9 cellular contexts compared by ENCODE assay signal in genomic region chr17:29116652-29117439, GRCh38.
DNase-seq lines count a peak whose midpoint lies in the region; FAIRE-seq and TF ChIP-seq lines count a peak whose summit lies in the region.
"Had no signal": no experiment of that assay in that cellular context is flagged by ENCODE, and none has a peak within 500 bp of the region (broad histone marks: within the 10 kb centered on the region; RNA-seq: fewer than 3 reads in every experiment).

No MANE protein-coding gene starts in this region.

- H3K27me3 Mint-ChIP-seq in activated CD4-positive, alpha-beta memory T cell treated with anti-CD3 and anti-CD28 coated beads, Interleukin-2, amount 10 ng/mL, durations not matched to agents 7 days and 5 days: no peaks in the 10 kb centered on the region
- H3K27me3 Mint-ChIP-seq: stimulated activated naive CD8-positive, alpha-beta T cell treated with anti-CD3 and anti-CD28 coated beads, Interleukin-15, Interleukin-2, amounts not matched to agents 100 ng/mL and 50 ng/mL, for 24 hours had no signal

- no peak overlapping the region for H3K27ac ChIP-seq in AG04450 (ENCODE audit: low read depth, low read length)

- H3K9me3 ChIP-seq in AG04450 (ENCODE audit: control insufficient read depth, insufficient read depth, low read length): no peaks in the 10 kb centered on the region

- peaks cover 31% of the 10 kb centered on the region for H3K36me3 Mint-ChIP-seq in activated CD4-positive, alpha-beta memory T cell treated with anti-CD3 and anti-CD28 coated beads, Interleukin-2, amount 10 ng/mL, durations not matched to agents 7 days and 5 days (ENCODE audit: low read depth)

- peaks cover 4% of the 10 kb centered on the region for H3K4me1 Mint-ChIP-seq in activated CD4-positive, alpha-beta memory T cell treated with anti-CD3 and anti-CD28 coated beads, Interleukin-2, amount 10 ng/mL, durations not matched to agents 7 days and 5 days

- POLR2A ChIA-PET in AG04450 (lab: Yijun Ruan, JAX): interaction anchor here (0.6 to 1.1 kb wide), 6 partner anchors 10 to 290 kb away, joined by 3 to 10 read pairs (median 3); no protein-coding TSS in a partner anchor
- POLR2A ChIA-PET in activated CD4-positive, alpha-beta memory T cell treated with anti-CD3 and anti-CD28 coated beads, Interleukin-2, amount 10 ng/mL, durations not matched to agents 7 days and 5 days (lab: Charles Lee): interaction anchor here (1.2 to 4.6 kb wide), 8 partner anchors 13 to 165 kb away, joined by 3 to 26 read pairs (median 5); partner anchors contain the start of gene PHF12

- no peak overlapping the region for H3K27ac Mint-ChIP-seq in activated CD4-positive, alpha-beta memory T cell treated with anti-CD3 and anti-CD28 coated beads, Interleukin-2, amount 10 ng/mL, durations not matched to agents 7 days and 5 days
- H3K27ac Mint-ChIP-seq: stimulated activated naive CD8-positive, alpha-beta T cell treated with anti-CD3 and anti-CD28 coated beads, Interleukin-15, Interleukin-2, amounts not matched to agents 100 ng/mL and 50 ng/mL, for 24 hours had no signal

- no peak overlapping the region for H3K4me3 Mint-ChIP-seq in activated CD4-positive, alpha-beta memory T cell treated with anti-CD3 and anti-CD28 coated beads, Interleukin-2, amount 10 ng/mL, durations not matched to agents 7 days and 5 days
- H3K4me3 Mint-ChIP-seq: stimulated activated naive CD8-positive, alpha-beta T cell treated with anti-CD3 and anti-CD28 coated beads, Interleukin-15, Interleukin-2, amounts not matched to agents 100 ng/mL and 50 ng/mL, for 24 hours had no signal

- no peak overlapping the region for H3K4me3 ChIP-seq in AG04450 (ENCODE audit: low read depth, low read length)

- H3K9me3 Mint-ChIP-seq in activated CD4-positive, alpha-beta memory T cell treated with anti-CD3 and anti-CD28 coated beads, Interleukin-2, amount 10 ng/mL, durations not matched to agents 7 days and 5 days: no peaks in the 10 kb centered on the region
- H3K9me3 Mint-ChIP-seq: stimulated activated naive CD8-positive, alpha-beta T cell treated with anti-CD3 and anti-CD28 coated beads, Interleukin-15, Interleukin-2, amounts not matched to agents 100 ng/mL and 50 ng/mL, for 24 hours had no signal

- H3K27me3 ChIP-seq in AG04450 (ENCODE audit: control insufficient read depth, insufficient read depth, low read length): no peaks in the 10 kb centered on the region

- CTCF ChIA-PET in AG04450 (lab: Charles Lee): interaction anchor here (0.5 to 6.5 kb wide), 58 partner anchors 8 to 1829 kb away, joined by 3 to 152 read pairs (median 4); partner anchors contain the start of genes RPL23A and TLCD1
- CTCF ChIA-PET in activated CD4-positive, alpha-beta memory T cell treated with anti-CD3 and anti-CD28 coated beads, Interleukin-2, amount 10 ng/mL, durations not matched to agents 7 days and 5 days (lab: Charles Lee): interaction anchor here (0.6 to 8.0 kb wide), 64 partner anchors 11 to 589 kb away, joined by 3 to 236 read pairs (median 4); partner anchors contain the start of genes PHF12, RPL23A and TLCD1

- peak; percentile 68 for FAIRE-seq in GM18507 (lab: Jason Lieb, UNC)

- peak; percentile 83 for TF ChIP-seq CTCF in AG04450 (IDR thresholded peaks at IDR 0.05; ENCODE audit: low read depth, low read length)

- DNase-seq in AG04450 (ENCODE audit: low read depth, low spot score) (no peak), GM18507 (ENCODE audit: extremely low spot score, insufficient read length, low read depth) (peak; percentile 48), NCI-H748 treated with DMSO at 0.1 percent for 48 hours (lab: John Stamatoyannopoulos, UW) (peak; percentile 75), ecto neural progenitor cell (ENCODE audit: low spot score) (peak; percentile 95), lung microvascular endothelial cell (ENCODE audit: low read depth in 2 of 2) (peak; percentile 72 to 75), putamen (ENCODE audit: low spot score) (no peak)
- DNase-seq in activated CD4-positive, alpha-beta memory T cell treated with anti-CD3 and anti-CD28 coated beads, Interleukin-2, amount 10 ng/mL, durations not matched to agents 7 days and 5 days: peak; percentile 80
- DNase-seq in stimulated activated CD8-positive, alpha-beta memory T cell treated with anti-CD3 and anti-CD28 coated beads, Interleukin-15, amount 100 ng/mL, for 24 hours (ENCODE audit: low read depth): peak; percentile 77

Comparison
In these comparisons a context has a peak if more than half of its experiments do, and no peak if none do; other contexts are left out.
1. DNase-seq: peak in GM18507 (single experiment), NCI-H748 treated with DMSO at 0.1 percent for 48 hours (single experiment), activated CD4-positive, alpha-beta memory T cell treated with anti-CD3 and anti-CD28 coated beads, Interleukin-2, amount 10 ng/mL, durations not matched to agents 7 days and 5 days (single experiment), ecto neural progenitor cell (single experiment), lung microvascular endothelial cell (2 of 2) and stimulated activated CD8-positive, alpha-beta memory T cell treated with anti-CD3 and anti-CD28 coated beads, Interleukin-15, amount 100 ng/mL, for 24 hours (single experiment); none in AG04450 (single experiment) and putamen (single experiment).